ENCODE assay signal across 8 cellular contexts in the genomic region with DNA sequence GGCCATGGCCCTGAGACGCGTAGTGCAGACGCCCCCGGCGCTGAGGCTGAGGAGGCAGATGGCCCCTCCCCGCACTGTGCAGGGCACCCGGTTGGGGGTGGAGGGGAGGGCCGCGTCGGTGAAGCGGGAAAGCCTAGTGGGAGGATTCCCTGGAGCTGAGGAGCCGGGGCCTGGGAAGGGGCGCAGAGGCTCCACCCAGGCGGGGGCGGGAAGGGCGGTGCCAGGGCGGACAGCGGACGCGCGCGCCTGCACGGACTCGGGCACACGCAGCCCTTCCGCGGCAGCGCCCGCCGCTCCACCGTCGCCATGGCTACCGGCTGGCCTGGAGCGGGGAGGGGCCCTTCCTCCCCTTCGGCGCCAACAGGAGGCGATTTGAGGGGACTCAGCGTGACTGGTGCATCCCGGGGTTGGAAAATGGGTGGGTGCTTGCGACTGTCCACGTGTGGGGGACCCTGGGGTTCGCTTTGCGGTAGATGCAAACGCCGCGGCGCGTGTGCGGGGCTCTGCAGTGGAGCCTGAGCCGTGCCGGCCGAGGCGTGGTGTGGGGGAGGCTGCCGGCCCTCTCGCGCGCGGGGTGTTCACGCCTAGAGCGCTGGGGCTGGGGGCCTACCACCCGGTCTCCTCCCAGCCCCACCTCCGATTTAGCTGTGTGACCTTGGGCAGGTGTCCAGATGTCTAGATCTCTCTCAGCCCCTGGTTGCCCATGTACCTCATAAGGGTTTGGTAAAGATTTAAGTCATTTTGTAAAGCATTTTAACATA. TPM values are rescaled to one million over a fixed set of nuclear protein-coding genes. Genes with fewer than 3 reads are reported as not detected.
A peak's percentile ranks its signal among the peaks of the same experiment; 100 is the strongest.
DNase-seq lines count a peak whose midpoint lies in the region; ATAC-seq lines count a peak whose summit lies in the region.

No MANE protein-coding gene starts in this region.

- peaks cover 0 to 3% of the 10 kb centered on the region in 2 experiments for H3K27me3 ChIP-seq in mesenchymal stem cell (ENCODE audit: control insufficient read depth in 1 of 2, insufficient read depth in 1 of 2, low read length in 2 of 2)

- H3K4me1 Mint-ChIP-seq in stimulated activated memory B cell treated with anti-CD40 and anti-IgM and Interleukin-4, amounts not matched to agents 10 μg/mL and 1 μg/mL and 100 μg/mL, for 72 hours, result peaks cover 5% of the 10 kb centered on the region

- H3K27ac Mint-ChIP-seq in stimulated activated memory B cell treated with anti-CD40 and anti-IgM and Interleukin-4, amounts not matched to agents 10 μg/mL and 1 μg/mL and 100 μg/mL, for 72 hours, result no peak overlapping the region

- no peak overlapping the region for H3K27ac ChIP-seq in mesenchymal stem cell (ENCODE audit: low read length, poor library complexity, severe bottlenecking)

- peak overlapping the region; percentile 55 for H4K91ac ChIP-seq in mesenchymal stem cell (ENCODE audit: low read length)

- H3K36me3 Mint-ChIP-seq in stimulated activated memory B cell treated with anti-CD40 and anti-IgM and Interleukin-4, amounts not matched to agents 10 μg/mL and 1 μg/mL and 100 μg/mL, for 72 hours, result no peaks in the 10 kb centered on the region

- no peak overlapping the region for H3K14ac ChIP-seq in mesenchymal stem cell (ENCODE audit: low read length in 2 of 2)

- peak overlapping the region; percentile 61 for H3K4me3 Mint-ChIP-seq in stimulated activated memory B cell treated with anti-CD40 and anti-IgM and Interleukin-4, amounts not matched to agents 10 μg/mL and 1 μg/mL and 100 μg/mL, for 72 hours

- peaks cover 0 to 36% of the 10 kb centered on the region in 2 experiments for H3K36me3 ChIP-seq in mesenchymal stem cell (ENCODE audit: control insufficient read depth in 1 of 2, insufficient read depth in 2 of 2, low read depth in 1 of 2, low read length in 2 of 2)

- peak overlapping the region in 1 of 2 experiments; percentile 4 for H3K23ac ChIP-seq in mesenchymal stem cell (ENCODE audit: low read length in 2 of 2)

- peak overlapping the region; percentile 44 to 55 for H3K18ac ChIP-seq in mesenchymal stem cell (ENCODE audit: low read depth in 1 of 2, low read length in 2 of 2)

- no peaks in the 10 kb centered on the region for H3K9me3 ChIP-seq in mesenchymal stem cell (ENCODE audit: control insufficient read depth, low read length)

- no peak overlapping the region for H2BK120ac ChIP-seq in mesenchymal stem cell (ENCODE audit: low read depth, low read length)

- WGBS in mesenchymal stem cell, result 58% methylated on average over 60 of the region's 62 CpGs

- peaks cover 22% of the 10 kb centered on the region for H3K4me1 ChIP-seq in mesenchymal stem cell (ENCODE audit: control insufficient read depth, insufficient read depth, low read depth, low read length)

- H3K79me1 ChIP-seq in mesenchymal stem cell (replicated peaks; ENCODE audit: low read length, poor library complexity, severe bottlenecking), result peaks cover 8% of the 10 kb centered on the region

- DNase-seq in activated CD4-positive, alpha-beta T cell treated with anti-CD3 and anti-CD28 coated beads for 1 hour, result peak; percentile 10
- DNase-seq in activated CD4-positive, alpha-beta T cell treated with anti-CD3 and anti-CD28 coated beads for 4 hours, result no peak
- peak; percentile 38 for DNase-seq in activated CD4-positive, CD25-positive, alpha-beta regulatory T cell treated with anti-CD3 and anti-CD28 coated beads, Interleukin-2, amount 50 U/mL, for 72 hours
- DNase-seq in ecto neural progenitor cell (ENCODE audit: low spot score) (peak; percentile 87), mesenchymal stem cell (peak; percentile 58), D341Med (ENCODE audit: low spot score) (no peak)

- peak overlapping the region; percentile 36 to 85 for H3K4me3 ChIP-seq in mesenchymal stem cell (ENCODE audit: insufficient read depth in 1 of 2, low read depth in 1 of 2, low read length in 2 of 2)

- H2AK5ac ChIP-seq in mesenchymal stem cell (ENCODE audit: low read length, severe bottlenecking), result no peak overlapping the region

- H3K27me3 Mint-ChIP-seq in stimulated activated memory B cell treated with anti-CD40 and anti-IgM and Interleukin-4, amounts not matched to agents 10 μg/mL and 1 μg/mL and 100 μg/mL, for 72 hours, result peaks cover 44% of the 10 kb centered on the region

- no peak overlapping the region for H2BK5ac ChIP-seq in mesenchymal stem cell (ENCODE audit: low read depth, low read length, poor library complexity, severe bottlenecking)

- peak overlapping the region; percentile 69 for H4K8ac ChIP-seq in mesenchymal stem cell (ENCODE audit: low read length)

- peak overlapping the region; percentile 48 for H2AFZ ChIP-seq in mesenchymal stem cell (ENCODE audit: low read depth, low read length)

- H3K9ac ChIP-seq in mesenchymal stem cell (ENCODE audit: low read length), result peak overlapping the region; percentile 76

- peak overlapping the region; percentile 78 for H3K4me2 ChIP-seq in mesenchymal stem cell (ENCODE audit: low read length, poor library complexity, severe bottlenecking)

- ATAC-seq in stimulated activated memory B cell treated with anti-CD40 and anti-IgM and Interleukin-4, amounts not matched to agents 10 μg/mL and 1 μg/mL and 100 μg/mL, for 72 hours, result peak; percentile 28
- no peak for ATAC-seq in HG03139 (IDR thresholded peaks at IDR 0.05; ENCODE audit: unreplicated experiment)

- H2BK15ac ChIP-seq in mesenchymal stem cell (ENCODE audit: low read depth, poor library complexity, severe bottlenecking), result no peak overlapping the region

- H3K4ac ChIP-seq in mesenchymal stem cell (ENCODE audit: low read depth in 1 of 2, low read length in 2 of 2), result peak overlapping the region; percentile 29 to 35

- H2BK12ac ChIP-seq in mesenchymal stem cell (ENCODE audit: low read length in 2 of 2), result peak overlapping the region in 1 of 2 experiments; percentile 21

- no peaks in the 10 kb centered on the region for H3K9me3 Mint-ChIP-seq in stimulated activated memory B cell treated with anti-CD40 and anti-IgM and Interleukin-4, amounts not matched to agents 10 μg/mL and 1 μg/mL and 100 μg/mL, for 72 hours

RNA-seq across cellular contexts. Expression of a gene that starts 35.1 kb away (rescaled TPM):
- polyA plus RNA-seq in mesenchymal stem cell (2013, experiment 1 of 2), result 51.3 TPM
- 51.0 TPM for polyA plus RNA-seq in mesenchymal stem cell (2013, experiment 2 of 2)

Comparison
In these comparisons a context has a peak if more than half of its experiments do, and no peak if none do; other contexts are left out.
1. DNase-seq: peak in activated CD4-positive, alpha-beta T cell treated with anti-CD3 and anti-CD28 coated beads for 1 hour (single experiment), activated CD4-positive, CD25-positive, alpha-beta regulatory T cell treated with anti-CD3 and anti-CD28 coated beads, Interleukin-2, amount 50 U/mL, for 72 hours (single experiment), ecto neural progenitor cell (single experiment) and mesenchymal stem cell (single experiment); none in activated CD4-positive, alpha-beta T cell treated with anti-CD3 and anti-CD28 coated beads for 4 hours (0 of 2) and D341Med (single experiment).